In genomic region chr2:232416521-232417470, GRCh38 we compare ENCODE assay signal across 22 cellular contexts. TPM values are rescaled to one million over a fixed set of nuclear protein-coding genes. Genes with fewer than 3 reads are reported as not detected.
DNase-seq lines count a peak whose midpoint lies in the region; ATAC-seq, FAIRE-seq and TF ChIP-seq lines count a peak whose summit lies in the region.
"Had no signal": no experiment of that assay in that cellular context is flagged by ENCODE, and none has a peak within 500 bp of the region (broad histone marks: within the 10 kb centered on the region; RNA-seq: fewer than 3 reads in every experiment).

No MANE protein-coding gene starts in this region.

- H4K20me1 ChIP-seq in K562 (replicated peaks; ENCODE audit: control insufficient read depth, insufficient read depth, low read length): no peaks in the 10 kb centered on the region

- ATAC-seq in right cardiac atrium (no peak), K562 (no peak)
- ATAC-seq: A549; CD8-positive, alpha-beta T cell had no signal

- no peak overlapping the region for H3K27ac ChIP-seq in right cardiac atrium (ENCODE audit: low read length)
- no peak overlapping the region for H3K27ac ChIP-seq in K562 (ENCODE audit: extremely low read depth, low read depth, low read length)
- H3K27ac ChIP-seq in sigmoid colon: no peak overlapping the region
- H3K27ac ChIP-seq: A549; BLaER1 treated with 17β-estradiol and CSF1 and Interleukin-3, amounts not matched to agents 10 nM and 100 nM; RWPE1 had no signal

- POLR2A ChIA-PET in K562 (lab: Yijun Ruan, JAX): interaction anchor here (0.6 kb wide), 2 partner anchors 75 to 76 kb away, joined by 3 read pairs; no protein-coding TSS in a partner anchor

- no peak overlapping the region for H2AFZ ChIP-seq in K562 (ENCODE audit: low read depth, low read length)

- no peak overlapping the region for H3K4me2 ChIP-seq in K562 (ENCODE audit: insufficient read depth, low read length)
- H3K4me2 ChIP-seq: A549; BLaER1 treated with 17β-estradiol and CSF1 and Interleukin-3, amounts not matched to agents 10 nM and 100 nM had no signal

- H3K36me3 ChIP-seq in K562 (ENCODE audit: control insufficient read depth, insufficient read depth, low read length) (no peaks in the 10 kb centered on the region), sigmoid colon (no peaks in the 10 kb centered on the region)
- H3K36me3 ChIP-seq: BLaER1 treated with 17β-estradiol and CSF1 and Interleukin-3, amounts not matched to agents 10 nM and 100 nM; HAP-1 had no signal

- TF ChIP-seq CTCF in K562 (IDR thresholded peaks at IDR 0.05 in 2 of 3, conservative IDR thresholded peaks at IDR 0.05 in 1 of 3; ENCODE audit: insufficient read depth in 2 of 3, low read depth in 1 of 3, low read length in 3 of 3) (no peak), sigmoid colon (IDR thresholded peaks at IDR 0.05) (no peak)

- CTCF ChIA-PET in K562 (lab: Yijun Ruan, JAX; ENCODE audit: low intra/inter-chr PET ratio): no interaction called here

- no peak overlapping the region; a peak in 1 of 4 replicates for H3K9ac ChIP-seq in K562 (ENCODE audit: insufficient read depth in 1 of 2, low read depth in 2 of 2, low read length in 2 of 2)
- H3K9ac ChIP-seq: BLaER1 treated with 17β-estradiol and CSF1 and Interleukin-3, amounts not matched to agents 10 nM and 100 nM had no signal

- H3K27me3 ChIP-seq in right cardiac atrium (ENCODE audit: control insufficient read depth, insufficient read depth) (no peaks in the 10 kb centered on the region), K562 (ENCODE audit: control insufficient read depth in 2 of 2, insufficient read depth in 2 of 2, low read length in 2 of 2) (peaks cover 0 to 32% of the 10 kb centered on the region in 2 experiments; a peak in 3 of 5 replicates), sigmoid colon (peaks cover 20 to 63% (median 52%) of the 10 kb centered on the region in 3 donors)

- BruUV-seq in K562 (replicated peaks; lab: Mats Ljungman, UMichigan): no TSS peak

- in situ Hi-C loops in K562 (cut with MboI): no loop called here

- H3K4me3 ChIP-seq in right cardiac atrium (ENCODE audit: low read length) (no peak overlapping the region), K562 (no peak overlapping the region), sigmoid colon (no peak overlapping the region)
- H3K4me3 ChIP-seq: A549; BLaER1 treated with 17β-estradiol and CSF1 and Interleukin-3, amounts not matched to agents 10 nM and 100 nM; HAP-1 had no signal

- no peaks in the 10 kb centered on the region for H3K79me2 ChIP-seq in K562 (ENCODE audit: control insufficient read depth, insufficient read depth, low read length)

- no peak for FAIRE-seq in K562 (lab: Jason Lieb, UNC)
- FAIRE-seq: A549, GM12892, GM18507 had no signal

- DNase-seq in cardiac septum (ENCODE audit: low spot score) (peak; percentile 67), right cardiac atrium (no peak), K562 (ENCODE audit: extremely low read depth in 1 of 4, low spot score in 3 of 4) (no peak), islet precursor cell (peak; percentile 42), sigmoid colon (peak; percentile 54), Kasumi-1 (lab: John Stamatoyannopoulos, UW) (no peak), HT-29 (ENCODE audit: low spot score) (no peak), T-helper 9 cell (no peak)
- DNase-seq: CD8-positive, alpha-beta T cell; DMS53; NCI-H1105 treated with DMSO at 0.1 percent for 48 hours; NCI-H187 treated with DMSO at 0.1 percent for 48 hours; NCI-H226; NCI-H524 had no signal

- TF ChIP-seq EP300 in K562 (IDR thresholded peaks at IDR 0.05; ENCODE audit: low read length) (no peak), sigmoid colon (IDR thresholded peaks at IDR 0.05) (no peak)

- H3K9me3 ChIP-seq in right cardiac atrium (ENCODE audit: control insufficient read depth, low read length) (no peaks in the 10 kb centered on the region), K562 (replicated peaks; ENCODE audit: control insufficient read depth, insufficient read depth, low read depth, low read length) (no peaks in the 10 kb centered on the region), sigmoid colon (no peaks in the 10 kb centered on the region)
- H3K9me3 ChIP-seq: A549, HAP-1 had no signal

- intact Hi-C loops in cardiac septum (cut with DNase I) (no loop called here), right cardiac atrium (cut with DNase I) (no loop called here), K562 (cut with micrococcal nuclease) (no loop called here), sigmoid colon (cut with DNase I) (no loop called here)

- H3K4me1 ChIP-seq in right cardiac atrium (ENCODE audit: control insufficient read depth, insufficient read depth, low read length) (no peaks in the 10 kb centered on the region), K562 (replicated peaks in 1 of 2; ENCODE audit: control insufficient read depth in 2 of 2, insufficient read depth in 2 of 2, low read length in 2 of 2) (peaks cover 0 to 9% of the 10 kb centered on the region in 2 experiments; a peak in 2 of 5 replicates), sigmoid colon (peaks cover 0 to 30% (median 22%) of the 10 kb centered on the region in 4 donors)
- H3K4me1 ChIP-seq: A549 had no signal

- 92% methylated on average over 17 of the region's 17 CpGs for WGBS in right cardiac atrium
- WGBS in K562 (ENCODE audit: insufficient coverage, low coverage, missing lambda C conversion rate): 16% methylated on average over 13 of the region's 17 CpGs
- 91 to 92% methylated on average over 17 of the region's 17 CpGs for WGBS in sigmoid colon, 2 donors

- H3K9me1 ChIP-seq in K562 (ENCODE audit: control insufficient read depth, insufficient read depth, low read length): no peaks in the 10 kb centered on the region

- TF ChIP-seq POLR2A in K562 (conservative IDR thresholded peaks at IDR 0.05): no peak
- no peak for TF ChIP-seq POLR2A in sigmoid colon (IDR thresholded peaks at IDR 0.05)

- no peak for TF ChIP-seq RAD21 in K562 (CRISPR knock-in tag; conservative IDR thresholded peaks at IDR 0.05 in 1 of 2, IDR thresholded peaks at IDR 0.05 in 1 of 2)

RNA-seq across cellular contexts. Expression of gene ALPG, which starts 10.2 kb away (rescaled TPM):
- total RNA-seq in cardiac septum (not detected), right cardiac atrium (not detected), K562 (2014; rRNA removed) (not detected in 2 replicates), K562 (2014; rRNA removed; fragmentation: Illumina TruSeq; extraction: Trizol) (not detected in 2 replicates), K562 (2015; rRNA removed; fragmentation: Illumina TruSeq; extraction: Trizol) (not detected in 2 replicates), K562 (2021) (not detected in 2 replicates), sigmoid colon (not detected)
- polyA plus RNA-seq in right cardiac atrium (not detected), K562 (2011; rRNA removed) (not detected in 2 replicates), K562 (2014; fragmentation: Illumina TruSeq; extraction: Trizol) (not detected in 2 replicates), K562 (2014; fragmentation: Nextera tagmentation; extraction: Ambion mirVana) (not detected), K562 (2014; rRNA removed) (not detected in 2 replicates), sigmoid colon (under 1 TPM in 1 of 3 donors, not detected in 2; 0.10 TPM)
- not detected in 2 replicates for total RNA-seq in K562 (2011; cell fraction: chromatin; rRNA removed; ENCODE audit: low replicate concordance)
- total RNA-seq in K562 (2011; cell fraction: nucleolus; rRNA removed): not detected in 2 replicates
- not detected in 2 replicates for total RNA-seq in K562 (2011; cell fraction: nucleoplasm; rRNA removed)
- not detected in 2 replicates for polyA plus RNA-seq in K562 (2011; cell fraction: cytosol; rRNA removed)
- not detected in 2 replicates for polyA plus RNA-seq in K562 (2011; cell fraction: nucleus; rRNA removed)
- not detected in 2 replicates for polyA plus RNA-seq in K562 (2012)
- not detected in 2 replicates for polyA minus RNA-seq in K562 (2011; rRNA and poly(A)+ RNA removed)
- not detected in 2 replicates for polyA minus RNA-seq in K562 (2011; cell fraction: cytosol; rRNA and poly(A)+ RNA removed)
- not detected in 2 replicates for polyA minus RNA-seq in K562 (2011; cell fraction: nucleus; rRNA and poly(A)+ RNA removed)
- 0.16 TPM in 1 of 2 replicates, not detected in the other for total RNA-seq in HT-29 (2014; rRNA removed; shearing (Covaris generic))
- total RNA-seq: Calu3; CD8-positive, alpha-beta T cell; HT1080 had no signal

RNA-seq across cellular contexts. Expression of gene ALPP, which starts 38.2 kb away (rescaled TPM):
- not detected for total RNA-seq in cardiac septum
- total RNA-seq in right cardiac atrium: not detected
- polyA plus RNA-seq in right cardiac atrium: not detected
- not detected in 2 replicates for total RNA-seq in K562 (2011; cell fraction: chromatin; rRNA removed; ENCODE audit: low replicate concordance)
- total RNA-seq in K562 (2011; cell fraction: nucleolus; rRNA removed): not detected in 2 replicates
- not detected in 2 replicates for total RNA-seq in K562 (2011; cell fraction: nucleoplasm; rRNA removed)
- total RNA-seq in K562 (2014; rRNA removed): not detected in 2 replicates
- total RNA-seq in K562 (2014; rRNA removed; fragmentation: Illumina TruSeq; extraction: Trizol): not detected in 2 replicates
- total RNA-seq in K562 (2015; rRNA removed; fragmentation: Illumina TruSeq; extraction: Trizol): not detected in 2 replicates
- not detected in 2 replicates for total RNA-seq in K562 (2021)
- not detected in 2 replicates for polyA plus RNA-seq in K562 (2011; rRNA removed)
- not detected in 2 replicates for polyA plus RNA-seq in K562 (2011; cell fraction: cytosol; rRNA removed)
- polyA plus RNA-seq in K562 (2011; cell fraction: nucleus; rRNA removed): not detected in 2 replicates
- polyA plus RNA-seq in K562 (2012): not detected in 2 replicates
- not detected in 2 replicates for polyA plus RNA-seq in K562 (2014; fragmentation: Illumina TruSeq; extraction: Trizol)
- polyA plus RNA-seq in K562 (2014; fragmentation: Nextera tagmentation; extraction: Ambion mirVana): not detected
- 0.03 TPM in 1 of 2 replicates, not detected in the other for polyA plus RNA-seq in K562 (2014; rRNA removed)
- polyA minus RNA-seq in K562 (2011; rRNA and poly(A)+ RNA removed): not detected in 2 replicates
- polyA minus RNA-seq in K562 (2011; cell fraction: cytosol; rRNA and poly(A)+ RNA removed): not detected in 2 replicates
- polyA minus RNA-seq in K562 (2011; cell fraction: nucleus; rRNA and poly(A)+ RNA removed): not detected in 2 replicates
- not detected for total RNA-seq in sigmoid colon
- under 1 TPM in 1 of 3 donors, not detected in 2; 0.03 TPM for polyA plus RNA-seq in sigmoid colon
- 0.29 and 1.1 TPM in 2 replicates for total RNA-seq in HT-29 (2014; rRNA removed; shearing (Covaris generic))
- total RNA-seq: Calu3; CD8-positive, alpha-beta T cell; HT1080 had no signal

RNA-seq across cellular contexts. Expression of gene ALPI, which starts 39.2 kb away (rescaled TPM):
- total RNA-seq in cardiac septum (not detected), right cardiac atrium (not detected), K562 (2014; rRNA removed) (not detected in 2 replicates), K562 (2014; rRNA removed; fragmentation: Illumina TruSeq; extraction: Trizol) (not detected in 2 replicates), K562 (2015; rRNA removed; fragmentation: Illumina TruSeq; extraction: Trizol) (not detected in 2 replicates), K562 (2021) (not detected in 2 replicates), sigmoid colon (not detected)
- polyA plus RNA-seq in right cardiac atrium (not detected), K562 (2011; rRNA removed) (not detected in 2 replicates), K562 (2014; fragmentation: Illumina TruSeq; extraction: Trizol) (not detected in 2 replicates), K562 (2014; fragmentation: Nextera tagmentation; extraction: Ambion mirVana) (not detected), K562 (2014; rRNA removed) (not detected in 2 replicates), sigmoid colon (10 to 100 TPM in 1 of 3 donors, 1 to 10 TPM in 2; 5.3 to 10.2 (median 7.2) TPM)
- total RNA-seq in K562 (2011; cell fraction: chromatin; rRNA removed; ENCODE audit: low replicate concordance): not detected in 2 replicates
- total RNA-seq in K562 (2011; cell fraction: nucleolus; rRNA removed): not detected in 2 replicates
- total RNA-seq in K562 (2011; cell fraction: nucleoplasm; rRNA removed): not detected in 2 replicates
- polyA plus RNA-seq in K562 (2011; cell fraction: cytosol; rRNA removed): 0.03 TPM in 1 of 2 replicates, not detected in the other
- polyA plus RNA-seq in K562 (2011; cell fraction: nucleus; rRNA removed): not detected in 2 replicates
- polyA plus RNA-seq in K562 (2012): not detected in 2 replicates
- polyA minus RNA-seq in K562 (2011; rRNA and poly(A)+ RNA removed): not detected in 2 replicates
- polyA minus RNA-seq in K562 (2011; cell fraction: cytosol; rRNA and poly(A)+ RNA removed): not detected in 2 replicates
- polyA minus RNA-seq in K562 (2011; cell fraction: nucleus; rRNA and poly(A)+ RNA removed): not detected in 2 replicates
- total RNA-seq in HT-29 (2014; rRNA removed; shearing (Covaris generic)): not detected in 2 replicates
- total RNA-seq: Calu3; CD8-positive, alpha-beta T cell; HT1080 had no signal

Comparison
In these comparisons a context has a peak if more than half of its experiments do, and no peak if none do; other contexts are left out.
1. DNase-seq: peak in cardiac septum (single experiment), islet precursor cell (single experiment) and sigmoid colon (single experiment); none in right cardiac atrium (0 of 3), K562 (0 of 4), Kasumi-1 (0 of 2), HT-29 (single experiment) and T-helper 9 cell (single experiment).